8 cellular contexts compared by ENCODE assay signal in the genomic region with DNA sequence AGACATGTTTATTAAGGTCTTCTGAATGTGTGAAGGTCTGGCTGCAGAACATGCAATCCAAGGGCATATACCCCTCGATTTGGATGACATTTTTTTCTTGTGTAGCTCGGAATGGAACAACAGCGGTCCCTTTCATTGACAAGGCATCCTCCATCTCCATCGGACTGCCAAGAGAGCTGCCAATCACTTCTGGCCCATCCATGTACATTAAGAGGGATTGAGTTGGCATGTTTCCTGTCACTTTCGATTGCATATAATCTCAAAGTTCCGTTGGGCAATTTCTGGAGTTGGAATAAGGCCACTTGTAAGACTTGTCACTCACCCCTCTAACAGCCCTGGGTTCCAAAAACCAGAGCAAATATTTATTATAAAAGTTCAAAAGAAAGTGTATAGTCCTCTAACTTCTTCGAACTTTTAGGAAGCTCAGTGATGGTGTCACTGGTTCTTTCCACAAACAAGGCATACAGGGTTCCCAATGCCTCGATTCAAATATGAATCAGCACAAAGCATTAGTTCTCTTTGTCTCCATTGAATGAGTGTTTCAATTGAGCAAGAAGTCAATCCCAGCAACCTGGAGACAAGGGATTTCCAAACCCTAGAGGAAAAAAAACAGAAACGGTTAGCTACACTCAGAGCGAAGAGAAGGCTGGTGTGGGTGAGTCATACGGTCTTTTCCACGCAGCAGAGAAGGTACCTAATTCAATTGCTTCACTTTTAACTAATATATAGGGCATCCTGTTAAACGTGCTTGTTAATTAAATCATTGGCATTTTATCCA. TPM values are rescaled to one million over a fixed set of nuclear protein-coding genes. Genes with fewer than 3 reads are reported as not detected.
DNase-seq lines count a peak whose midpoint lies in the region; ATAC-seq, FAIRE-seq and TF ChIP-seq lines count a peak whose summit lies in the region.

No MANE protein-coding gene starts in this region.

- H3K56ac ChIP-seq in H1 (replicated peaks; ENCODE audit: insufficient read length, low read depth, low read length) = no peak overlapping the region

- TF ChIP-seq EP300 in A549 (IDR thresholded peaks at IDR 0.05) (peak in 1 of 2 experiments; percentile 20; a peak in 1 of 5 replicates), H1 (IDR thresholded peaks at IDR 0.05; ENCODE audit: borderline replicate concordance in 1 of 2, low read depth in 2 of 2, low read length in 2 of 2) (no peak)

- no peak overlapping the region for H2AK5ac ChIP-seq in H1 (ENCODE audit: low read depth, low read length)

- no peak overlapping the region for H4K8ac ChIP-seq in H1 (ENCODE audit: extremely low read depth, insufficient read depth, low read length)

- H2BK5ac ChIP-seq in H1 (ENCODE audit: low read depth, low read length) = peak overlapping the region; percentile 60

- CTCF ChIA-PET in A549 (lab: Yijun Ruan, JAX) (interaction anchor here (1.1 to 8.9 kb wide), 5 partner anchors 12 to 356 kb away, joined by 3 to 120 read pairs (median 5); no protein-coding TSS in a partner anchor), H1 (lab: Charles Lee; ENCODE audit: partially characterized antibody) (interaction anchor here (0.6 to 2.5 kb wide), 5 partner anchors 20 to 334 kb away, joined by 3 to 14 read pairs (median 4); no protein-coding TSS in a partner anchor)

- peaks cover 23 to 28% of the 10 kb centered on the region in 2 experiments for H4K20me1 ChIP-seq in H1 (replicated peaks in 1 of 2; ENCODE audit: control insufficient read depth in 1 of 2, insufficient read depth in 2 of 2, low read length in 2 of 2)

- H3K27ac Mint-ChIP-seq in nephron = peak overlapping the region; percentile 19 to 59 (median 39)

- H3K4me3 ChIP-seq in A549 = no peak overlapping the region
- no peak overlapping the region for H3K4me3 ChIP-seq in H1 (ENCODE audit: extremely low read depth in 1 of 4, insufficient read depth in 2 of 4, low read depth in 3 of 4, low read length in 4 of 4)

- H3K9me3 ChIP-seq in A549 (no peaks in the 10 kb centered on the region), H1 (ENCODE audit: insufficient read depth in 2 of 2, low read depth in 1 of 2, low read length in 1 of 2) (no peaks in the 10 kb centered on the region)

- FAIRE-seq in A549 (lab: Jason Lieb, UNC) (no peak), H1 (lab: Jason Lieb, UNC) (no peak)

- 36% methylated on average over 13 of the region's 13 CpGs for WGBS in A549 (ENCODE audit: missing lambda C conversion rate)
- 84% methylated on average over 13 of the region's 13 CpGs; no CpG with 5 or more reads in 1 of the 2 experiments for WGBS in H1 (ENCODE audit: extremely low coverage in 1 of 2, insufficient coverage in 1 of 2, insufficient read length in 1 of 2, insufficient replicate concordance in 2 of 2, low coverage in 1 of 2, low lambda C conversion rate in 2 of 2, missing lambda C conversion rate in 1 of 2), 2 experiments

- no peaks in the 10 kb centered on the region for H3K23me2 ChIP-seq in H1 (ENCODE audit: low read depth, low read length)

- H3K27me3 Mint-ChIP-seq in nephron (ENCODE audit: low read depth) = no peaks in the 10 kb centered on the region

- POLR2A ChIA-PET in A549 (lab: Yijun Ruan, JAX) (interaction anchor here (0.5 to 2.0 kb wide), 8 partner anchors 9 to 380 kb away, joined by 3 to 18 read pairs (median 4); a partner anchor contains a TSS), H1 (lab: Charles Lee; ENCODE audit: partially characterized antibody) (interaction anchor here (0.8 to 1.2 kb wide), 3 partner anchors 9 to 353 kb away, joined by 3 to 5 read pairs (median 3); a partner anchor contains a TSS)

- no peak overlapping the region for H3K4me3 Mint-ChIP-seq in nephron

- peaks cover 14 to 45% (median 26%) of the 10 kb centered on the region in 4 experiments for H3K36me3 ChIP-seq in H1 (ENCODE audit: control insufficient read depth in 2 of 4, insufficient read depth in 4 of 4, low read length in 3 of 4)

- TF ChIP-seq CTCF in A549 (IDR thresholded peaks at IDR 0.05) (no peak), H1 (IDR thresholded peaks at IDR 0.05; ENCODE audit: control extremely low read depth in 1 of 3, insufficient read depth in 1 of 3, low read depth in 1 of 3, low read length in 3 of 3) (no peak), nephron (IDR thresholded peaks at IDR 0.05; ENCODE audit: unreplicated experiment in 3 of 3) (no peak), GM13976 (IDR thresholded peaks at IDR 0.05; ENCODE audit: borderline replicate concordance, control extremely low read depth, extremely low read depth, insufficient read depth, missing control alignments) (no peak)

- H3K79me1 ChIP-seq in H1 (ENCODE audit: low read depth, low read length) = no peaks in the 10 kb centered on the region; the same call in 1 of the 2 replicates

- H4K5ac ChIP-seq in H1 (ENCODE audit: insufficient read length, low read depth, low read length) = no peak overlapping the region

- H3K9me3 Mint-ChIP-seq in nephron = no peaks in the 10 kb centered on the region

- DNase-seq in A549 (ENCODE audit: low read depth in 1 of 2, low spot score in 1 of 2) = peak; percentile 71 to 78
- peak in 3 of 5 experiments; percentile 31 to 79 (median 39) for DNase-seq in T-helper 2 cell
- no peak for DNase-seq in H1 (ENCODE audit: low read depth in 1 of 2, low spot score in 2 of 2)
- no peak for DNase-seq in GM13976 (ENCODE audit: low spot score)
- no peak for DNase-seq in NCI-H748 (lab: John Stamatoyannopoulos, UW; ENCODE audit: unreplicated experiment)
- no peak for DNase-seq in UCSD-AML1 (lab: John Stamatoyannopoulos, UW; ENCODE audit: unreplicated experiment)

- H3K4me1 Mint-ChIP-seq in nephron = peaks cover 53% of the 10 kb centered on the region

- peak; percentile 65 to 70 for ATAC-seq in A549
- peak; percentile 30 for ATAC-seq in HG02623 (IDR thresholded peaks at IDR 0.05; ENCODE audit: unreplicated experiment)

- peak overlapping the region; percentile 99 for H3K4me2 ChIP-seq in A549
- H3K4me2 ChIP-seq in H1 (ENCODE audit: insufficient read depth in 1 of 2, low read depth in 2 of 2, low read length in 2 of 2) = no peak overlapping the region

- H3K14ac ChIP-seq in H1 (ENCODE audit: insufficient read length) = no peak overlapping the region

- no peak overlapping the region for H3K9ac ChIP-seq in H1 (replicated peaks in 1 of 4; ENCODE audit: extremely low read depth in 1 of 4, low read depth in 3 of 4, low read length in 3 of 4)

- H3K4me1 ChIP-seq in A549 (peaks cover 95% of the 10 kb centered on the region), H1 (replicated peaks in 1 of 4; ENCODE audit: control insufficient read depth in 3 of 4, insufficient read depth in 4 of 4, low read length in 3 of 4) (peaks cover 4 to 21% (median 16%) of the 10 kb centered on the region in 4 experiments; a peak in 5 of 7 replicates)

- H4K91ac ChIP-seq in H1 (replicated peaks; ENCODE audit: insufficient read length, low read length) = no peak overlapping the region

- TF ChIP-seq POLR2A in A549 (IDR thresholded peaks at IDR 0.05; ENCODE audit: low read length) = no peak
- no peak for TF ChIP-seq POLR2A in H1 (IDR thresholded peaks at IDR 0.05; ENCODE audit: control extremely low read depth in 1 of 2, low read depth in 2 of 2, low read length in 2 of 2)

- H2BK15ac ChIP-seq in H1 (ENCODE audit: low read length) = no peak overlapping the region

- no peaks in the 10 kb centered on the region for H3K27me3 ChIP-seq in H1 (replicated peaks in 1 of 4; ENCODE audit: control insufficient read depth in 3 of 4, extremely low read depth in 1 of 4, insufficient read depth in 3 of 4, low read length in 3 of 4)

- peaks cover 24% of the 10 kb centered on the region for H3K36me3 Mint-ChIP-seq in nephron (ENCODE audit: low read depth)

- H2BK12ac ChIP-seq in H1 (ENCODE audit: low read depth, low read length) = 0 out of 2 replicates have a peak overlapping the region, but pooled peaks have one; percentile 17

- H3K4ac ChIP-seq in H1 (replicated peaks; ENCODE audit: insufficient read length, low read depth, low read length) = no peak overlapping the region

- H3K23ac ChIP-seq in H1 (ENCODE audit: insufficient read length) = no peak overlapping the region

- H2AFZ ChIP-seq in H1 (ENCODE audit: low read length) = no peak overlapping the region

- H3K27ac ChIP-seq in A549 = peak overlapping the region; percentile 68 to 87
- H3K27ac ChIP-seq in H1 (ENCODE audit: low read depth, low read length) = no peak overlapping the region

- H2BK20ac ChIP-seq in H1 (ENCODE audit: low read length) = no peak overlapping the region

- no peak overlapping the region for H3K18ac ChIP-seq in H1 (ENCODE audit: extremely low read depth, low read length)

- in situ Hi-C loops in GM13976 (cut with MboI; ENCODE audit: low sequenced_read_pairs, unreplicated experiment) = loop anchor here (10.0 to 25.0 kb wide), 2 partner anchors 162 to 355 kb away; no protein-coding TSS in a partner anchor

- peaks cover 45 to 98% of the 10 kb centered on the region in 2 experiments for H3K79me2 ChIP-seq in H1 (ENCODE audit: control insufficient read depth in 1 of 2, insufficient read depth in 2 of 2, low read length in 2 of 2)

- H2BK120ac ChIP-seq in H1 (replicated peaks; ENCODE audit: low read depth, low read length) = no peak overlapping the region

- TF ChIP-seq RAD21 in A549 (conservative IDR thresholded peaks at IDR 0.05 in 1 of 2, IDR thresholded peaks at IDR 0.05 in 1 of 2) (no peak; a peak in 1 of 5 replicates), H1 (IDR thresholded peaks at IDR 0.05 in 1 of 2, conservative IDR thresholded peaks at IDR 0.05 in 1 of 2; ENCODE audit: low read depth in 2 of 2, low read length in 2 of 2) (no peak)

TF ChIP-seq in A549, 52 proteins besides CTCF, POLR2A, EP300 and RAD21 (continues in another document):
- no peak for TF ChIP-seq CHD4 (IDR thresholded peaks at IDR 0.05; ENCODE audit: borderline replicate concordance)
- TF ChIP-seq CHD2 (IDR thresholded peaks at IDR 0.05; ENCODE audit: low read length, partially characterized antibody) = no peak

RNA-seq across cellular contexts. Expression of a gene that starts 10.9 kb away (rescaled TPM):
- polyA plus RNA-seq in A549 (2011; rRNA removed) (22.2 and 29.5 TPM in 2 replicates), A549 (2017; fragmentation: RNase III; extraction: RNeasy Plus Mini Kit Qiagen cat#74134 plus additional on column Dnase treatment) (28.1 to 30.5 TPM (median 29.9 TPM) in 3 replicates), H1 (2011; rRNA removed) (14.3 and 15.3 TPM in 2 replicates)
- polyA plus RNA-seq in A549 (2012; cell fraction: cytosol; rRNA removed) = 6.8 and 8.8 TPM in 2 replicates
- polyA plus RNA-seq in A549 (2012; cell fraction: nucleus; rRNA removed) = 8.9 and 11.6 TPM in 2 replicates
- polyA minus RNA-seq in A549 (2011; rRNA and poly(A)+ RNA removed) = 48.5 and 50.5 TPM in 2 replicates
- 87.9 and 89.8 TPM in 2 replicates for total RNA-seq in H1 (2021; fragmentation: NEBNext Ultra II Directional; extraction: Animal tissue kit (Norgen Biotek cat#: 25700))
- polyA plus RNA-seq in H1 (2011; cell fraction: cytosol; rRNA removed) = 20.7 TPM
- 26.5 TPM for polyA plus RNA-seq in H1 (2011; cell fraction: nucleus; rRNA removed)
- 30.3 to 46.0 TPM (median 35.4 TPM) in 4 replicates for polyA plus RNA-seq in H1 (2012, experiment 1 of 2)
- 3.0 TPM for polyA plus RNA-seq in H1 (2012, experiment 2 of 2)
- 30.9 TPM for polyA plus RNA-seq in H1 (2013, experiment 1 of 2)
- polyA plus RNA-seq in H1 (2013, experiment 2 of 2) = 30.1 TPM
- polyA minus RNA-seq in H1 (2011; rRNA and poly(A)+ RNA removed) = 73.4 and 80.4 TPM in 2 replicates
- 52.0 TPM for polyA minus RNA-seq in H1 (2011; cell fraction: cytosol; rRNA and poly(A)+ RNA removed)
- polyA minus RNA-seq in H1 (2011; cell fraction: nucleus; rRNA and poly(A)+ RNA removed) = 43.5 TPM

Comparison
In these comparisons a context has a peak if more than half of its experiments do, and no peak if none do; other contexts are left out.
1. DNase-seq: peak in A549 (2 of 2) and T-helper 2 cell (3 of 5); none in H1 (0 of 2), GM13976 (single experiment), NCI-H748 (single experiment) and UCSD-AML1 (single experiment).